Comparison of ENCODE assay signal across 9 cellular contexts in the genomic region with DNA sequence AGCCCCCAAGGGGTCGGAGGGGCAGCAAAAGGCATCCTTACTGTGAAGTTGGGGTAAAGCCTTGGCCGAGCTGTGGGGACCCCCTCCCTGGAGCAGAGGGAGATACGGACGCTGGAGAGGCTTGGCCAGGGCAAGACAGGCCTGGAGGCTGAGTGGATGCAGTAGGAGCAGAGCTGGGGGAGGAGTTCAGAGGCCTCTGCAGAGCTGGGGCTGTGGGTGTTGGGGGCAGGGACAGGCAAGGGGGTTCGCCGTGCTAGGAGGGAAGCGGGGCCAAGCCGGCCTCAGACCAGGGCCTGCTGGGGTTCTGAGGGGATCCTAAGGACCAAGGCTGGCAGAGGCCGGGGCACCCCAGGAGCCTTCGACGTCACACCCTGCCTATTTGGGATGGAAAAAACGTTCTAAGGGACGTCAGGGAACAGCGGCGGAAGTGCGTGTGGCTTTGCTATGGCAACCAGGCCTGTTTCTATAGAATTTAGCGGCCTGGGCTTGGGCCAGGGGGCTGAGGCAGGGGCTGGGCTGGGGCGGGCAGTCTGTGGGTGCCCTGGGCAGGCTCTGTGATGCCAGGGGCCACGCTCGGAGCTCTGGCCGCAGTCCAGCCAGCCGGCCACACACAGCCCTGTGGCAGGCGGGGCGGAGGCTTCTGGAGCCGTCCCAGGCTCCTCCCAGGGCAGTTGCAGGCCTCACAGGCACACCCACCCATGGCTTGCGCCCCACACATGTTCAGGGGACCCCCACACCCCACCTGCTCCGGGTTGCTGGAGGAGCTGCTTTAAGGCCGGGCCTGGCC. TPM values are rescaled to one million over a fixed set of nuclear protein-coding genes. Genes with fewer than 3 reads are reported as not detected.
DNase-seq lines count a peak whose midpoint lies in the region; ATAC-seq, FAIRE-seq and TF ChIP-seq lines count a peak whose summit lies in the region.
"Had no signal": no experiment of that assay in that cellular context is flagged by ENCODE, and none has a peak within 500 bp of the region (broad histone marks: within the 10 kb centered on the region; RNA-seq: fewer than 3 reads in every experiment).

No MANE protein-coding gene starts in this region.

- intact Hi-C loops in K562 (cut with micrococcal nuclease) (no loop called here), stomach (cut with DNase I; ENCODE audit: low total_unique reads) (no loop called here)

- no peak overlapping the region for H2AFZ ChIP-seq in K562 (ENCODE audit: low read depth, low read length)

- no peaks in the 10 kb centered on the region for H3K27me3 ChIP-seq in K562 (ENCODE audit: control insufficient read depth in 2 of 2, insufficient read depth in 2 of 2, low read length in 2 of 2)
- no peaks in the 10 kb centered on the region for H3K27me3 ChIP-seq in stomach
- no peaks in the 10 kb centered on the region for H3K27me3 ChIP-seq in HAP-1 (ENCODE audit: low read depth)

- POLR2A ChIA-PET in K562 (lab: Yijun Ruan, JAX): interaction anchor here (0.6 to 1.2 kb wide), 2 partner anchors 9 to 19 kb away, joined by 3 to 8 read pairs; no protein-coding TSS in a partner anchor

- peaks cover 3% of the 10 kb centered on the region for H3K9me3 ChIP-seq in K562 (replicated peaks; ENCODE audit: control insufficient read depth, insufficient read depth, low read depth, low read length)
- no peaks in the 10 kb centered on the region for H3K9me3 ChIP-seq in stomach
- no peaks in the 10 kb centered on the region for H3K9me3 ChIP-seq in HAP-1

- H3K36me3 ChIP-seq in K562 (ENCODE audit: control insufficient read depth, insufficient read depth, low read length): peaks cover 47% of the 10 kb centered on the region; the same call in 2 of the 3 replicates
- peaks cover 0 to 9% (median 2%) of the 10 kb centered on the region in 4 donors for H3K36me3 ChIP-seq in stomach
- peaks cover 14% of the 10 kb centered on the region for H3K36me3 ChIP-seq in HAP-1 (replicated peaks)

- H3K4me3 ChIP-seq in HFF-Myc (replicated peaks; ENCODE audit: low read depth, low read length): peak overlapping the region; percentile 7; the same call in 1 of the 2 replicates
- H3K4me3 ChIP-seq in K562: no peak overlapping the region
- H3K4me3 ChIP-seq in stomach: peak overlapping the region; percentile 8 to 33 (median 30)
- no peak overlapping the region for H3K4me3 ChIP-seq in HAP-1

- no peak for TF ChIP-seq RAD21 in K562 (CRISPR knock-in tag; conservative IDR thresholded peaks at IDR 0.05 in 1 of 2, IDR thresholded peaks at IDR 0.05 in 1 of 2)

- CTCF ChIA-PET in K562 (lab: Yijun Ruan, JAX; ENCODE audit: low intra/inter-chr PET ratio): no interaction called here

- peaks cover 89% of the 10 kb centered on the region for H3K79me2 ChIP-seq in K562 (ENCODE audit: control insufficient read depth, insufficient read depth, low read length)

- H3K9ac ChIP-seq in K562 (ENCODE audit: insufficient read depth in 1 of 2, low read depth in 2 of 2, low read length in 2 of 2): peak overlapping the region in 1 of 2 experiments; percentile 99; a peak in 2 of 4 replicates
- H3K9ac ChIP-seq: KMS-11 had no signal

- DNase-seq in HFF-Myc (ENCODE audit: extremely low read depth, low read depth) (no peak), K562 (ENCODE audit: extremely low read depth in 1 of 4, low spot score in 3 of 4) (no peak), left lobe of liver (ENCODE audit: low spot score) (peak; percentile 88), stomach (peak; percentile 82), NCI-H2081 (lab: John Stamatoyannopoulos, UW) (no peak), NCI-H2081 treated with DMSO at 0.1 percent for 48 hours (lab: John Stamatoyannopoulos, UW) (no peak), HAP-1 (ENCODE audit: low spot score in 2 of 2) (no peak)

- in situ Hi-C loops in K562 (cut with MboI) (no loop called here), HAP-1 (cut with MboI; ENCODE audit: low sequenced_read_pairs) (no loop called here)

- ATAC-seq in K562 (no peak), left lobe of liver (peak; percentile 31), GM21447 (IDR thresholded peaks at IDR 0.05; ENCODE audit: unreplicated experiment) (no peak)

- TF ChIP-seq POLR2A in K562 (conservative IDR thresholded peaks at IDR 0.05) (no peak), stomach (IDR thresholded peaks at IDR 0.05) (no peak)

- no TSS peak for BruUV-seq in K562 (replicated peaks; lab: Mats Ljungman, UMichigan)

- no peak for TF ChIP-seq EP300 in K562 (IDR thresholded peaks at IDR 0.05; ENCODE audit: low read length)
- peak; percentile 65 for TF ChIP-seq EP300 in stomach (IDR thresholded peaks at IDR 0.05)

- H3K4me1 ChIP-seq in K562 (replicated peaks in 1 of 2; ENCODE audit: control insufficient read depth in 2 of 2, insufficient read depth in 2 of 2, low read length in 2 of 2) (peaks cover 8 to 65% of the 10 kb centered on the region in 2 experiments; a peak in 4 of 5 replicates), stomach (peaks cover 65 to 91% (median 88%) of the 10 kb centered on the region in 4 donors), HAP-1 (peaks cover 9% of the 10 kb centered on the region)

- H3K9me1 ChIP-seq in K562 (ENCODE audit: control insufficient read depth, insufficient read depth, low read length): peaks cover 6% of the 10 kb centered on the region

- no peak overlapping the region for H3K27ac ChIP-seq in K562 (ENCODE audit: extremely low read depth, low read depth, low read length)
- peak overlapping the region; percentile 72 to 97 (median 89) for H3K27ac ChIP-seq in stomach
- H3K27ac ChIP-seq: KMS-11 had no signal

- no peak overlapping the region for H3K4me2 ChIP-seq in K562 (ENCODE audit: insufficient read depth, low read length)
- H3K4me2 ChIP-seq: KMS-11 had no signal

- no peak for TF ChIP-seq CTCF in HFF-Myc (IDR thresholded peaks at IDR 0.05; ENCODE audit: low read depth, low read length, missing control alignments)
- TF ChIP-seq CTCF in K562 (IDR thresholded peaks at IDR 0.05 in 2 of 3, conservative IDR thresholded peaks at IDR 0.05 in 1 of 3; ENCODE audit: insufficient read depth in 2 of 3, low read depth in 1 of 3, low read length in 3 of 3): no peak
- TF ChIP-seq CTCF in stomach (IDR thresholded peaks at IDR 0.05): no peak

- FAIRE-seq in K562 (lab: Jason Lieb, UNC): no peak

- peaks cover 24% of the 10 kb centered on the region; the same call in 1 of the 2 replicates for H4K20me1 ChIP-seq in K562 (replicated peaks; ENCODE audit: control insufficient read depth, insufficient read depth, low read length)

- WGBS in K562 (ENCODE audit: insufficient coverage, low coverage, missing lambda C conversion rate): 79% methylated on average over 15 of the region's 28 CpGs
- 27 to 51% (median 37%) methylated on average over 19 to 28 of the region's 28 CpGs for WGBS in stomach, 5 donors

RNA-seq across cellular contexts. Expression of gene TRAF7, which starts 3.7 kb away (rescaled TPM):
- 31.9 and 110 TPM in 2 replicates for total RNA-seq in K562 (2011; cell fraction: chromatin; rRNA removed; ENCODE audit: low replicate concordance)
- 74.5 and 76.3 TPM in 2 replicates for total RNA-seq in K562 (2011; cell fraction: nucleolus; rRNA removed)
- 45.7 and 51.9 TPM in 2 replicates for total RNA-seq in K562 (2011; cell fraction: nucleoplasm; rRNA removed)
- total RNA-seq in K562 (2014; rRNA removed): 55.5 and 79.2 TPM in 2 replicates
- 24.3 and 29.9 TPM in 2 replicates for total RNA-seq in K562 (2014; rRNA removed; fragmentation: Illumina TruSeq; extraction: Trizol)
- 42.8 and 45.9 TPM in 2 replicates for total RNA-seq in K562 (2015; rRNA removed; fragmentation: Illumina TruSeq; extraction: Trizol)
- total RNA-seq in K562 (2021): 109 and 113 TPM in 2 replicates
- 41.6 and 61.6 TPM in 2 replicates for polyA plus RNA-seq in K562 (2011; rRNA removed)
- polyA plus RNA-seq in K562 (2011; cell fraction: cytosol; rRNA removed): 63.2 and 103 TPM in 2 replicates
- polyA plus RNA-seq in K562 (2011; cell fraction: nucleus; rRNA removed): 105 and 141 TPM in 2 replicates
- polyA plus RNA-seq in K562 (2012): 99.7 and 110 TPM in 2 replicates
- 40.8 and 76.8 TPM in 2 replicates for polyA plus RNA-seq in K562 (2014; fragmentation: Illumina TruSeq; extraction: Trizol)
- 1 to 10 TPM; 1.1 to 1.5 TPM for polyA plus RNA-seq in K562 (2014; fragmentation: Nextera tagmentation; extraction: Ambion mirVana)
- 55.5 and 63.3 TPM in 2 replicates for polyA plus RNA-seq in K562 (2014; rRNA removed)
- 24.9 and 30.1 TPM in 2 replicates for polyA minus RNA-seq in K562 (2011; rRNA and poly(A)+ RNA removed)
- polyA minus RNA-seq in K562 (2011; cell fraction: cytosol; rRNA and poly(A)+ RNA removed): 51.2 and 66.0 TPM in 2 replicates
- 25.8 and 29.9 TPM in 2 replicates for polyA minus RNA-seq in K562 (2011; cell fraction: nucleus; rRNA and poly(A)+ RNA removed)
- 44.2 TPM for total RNA-seq in left lobe of liver
- 100 to 1,000 TPM in 1 of 5 donors, 10 to 100 TPM in 4; 20.9 to 204 (median 58.9) TPM for total RNA-seq in stomach
- polyA plus RNA-seq in stomach: 10 to 100 TPM; 27.1 to 39.5 (median 37.3) TPM

RNA-seq across cellular contexts. Expression of gene RAB26, which starts 10.8 kb away (rescaled TPM):
- 8.2 and 15.9 TPM in 2 replicates for total RNA-seq in K562 (2011; cell fraction: chromatin; rRNA removed; ENCODE audit: low replicate concordance)
- total RNA-seq in K562 (2011; cell fraction: nucleolus; rRNA removed): 15.8 and 18.8 TPM in 2 replicates
- total RNA-seq in K562 (2011; cell fraction: nucleoplasm; rRNA removed): 11.4 and 14.5 TPM in 2 replicates
- total RNA-seq in K562 (2014; rRNA removed) (2.9 and 3.5 TPM in 2 replicates), K562 (2014; rRNA removed; fragmentation: Illumina TruSeq; extraction: Trizol) (0.58 and 0.77 TPM in 2 replicates), K562 (2015; rRNA removed; fragmentation: Illumina TruSeq; extraction: Trizol) (0.94 and 1.8 TPM in 2 replicates), K562 (2021) (3.0 and 3.1 TPM in 2 replicates), left lobe of liver (10.2 TPM), stomach (100 to 1,000 TPM in 1 of 5 donors, 10 to 100 TPM in 1, not detected in 3; 27.2 to 114 TPM)
- polyA plus RNA-seq in K562 (2011; rRNA removed) (5.3 and 13.0 TPM in 2 replicates), K562 (2014; fragmentation: Illumina TruSeq; extraction: Trizol) (2.1 and 2.2 TPM in 2 replicates), K562 (2014; fragmentation: Nextera tagmentation; extraction: Ambion mirVana) (under 1 TPM; 0.25 to 0.63 TPM), K562 (2014; rRNA removed) (3.8 and 6.1 TPM in 2 replicates), stomach (10 to 100 TPM; 15.1 to 63.4 (median 20.3) TPM)
- polyA plus RNA-seq in K562 (2011; cell fraction: cytosol; rRNA removed): 4.8 and 7.7 TPM in 2 replicates
- polyA plus RNA-seq in K562 (2011; cell fraction: nucleus; rRNA removed): 65.3 and 85.4 TPM in 2 replicates
- 6.6 and 10.4 TPM in 2 replicates for polyA plus RNA-seq in K562 (2012)
- 1.2 and 2.2 TPM in 2 replicates for polyA minus RNA-seq in K562 (2011; rRNA and poly(A)+ RNA removed)
- 1.8 TPM in 1 of 2 replicates, not detected in the other for polyA minus RNA-seq in K562 (2011; cell fraction: cytosol; rRNA and poly(A)+ RNA removed)
- polyA minus RNA-seq in K562 (2011; cell fraction: nucleus; rRNA and poly(A)+ RNA removed): 4.6 and 8.0 TPM in 2 replicates

RNA-seq across cellular contexts. Expression of gene PKD1, which starts 23.5 kb away (rescaled TPM):
- 153 and 616 TPM in 2 replicates for total RNA-seq in K562 (2011; cell fraction: chromatin; rRNA removed; ENCODE audit: low replicate concordance)
- total RNA-seq in K562 (2011; cell fraction: nucleolus; rRNA removed): 429 and 449 TPM in 2 replicates
- total RNA-seq in K562 (2011; cell fraction: nucleoplasm; rRNA removed): 168 and 178 TPM in 2 replicates
- total RNA-seq in K562 (2014; rRNA removed) (35.9 and 37.1 TPM in 2 replicates), K562 (2014; rRNA removed; fragmentation: Illumina TruSeq; extraction: Trizol) (4.5 and 7.0 TPM in 2 replicates), K562 (2015; rRNA removed; fragmentation: Illumina TruSeq; extraction: Trizol) (20.2 and 23.9 TPM in 2 replicates), K562 (2021) (65.5 and 93.5 TPM in 2 replicates), left lobe of liver (65.0 TPM), stomach (100 to 1,000 TPM in 3 of 5 donors, 10 to 100 TPM in 2; 88.5 to 776 (median 459) TPM)
- polyA plus RNA-seq in K562 (2011; rRNA removed) (12.6 and 21.4 TPM in 2 replicates), K562 (2014; fragmentation: Illumina TruSeq; extraction: Trizol) (6.9 and 21.8 TPM in 2 replicates), K562 (2014; fragmentation: Nextera tagmentation; extraction: Ambion mirVana) (under 1 TPM; 0.23 to 0.28 TPM), K562 (2014; rRNA removed) (42.3 and 54.4 TPM in 2 replicates), stomach (10 to 100 TPM; 10.4 to 58.9 (median 22.7) TPM)
- 19.4 and 51.6 TPM in 2 replicates for polyA plus RNA-seq in K562 (2011; cell fraction: cytosol; rRNA removed)
- 204 and 342 TPM in 2 replicates for polyA plus RNA-seq in K562 (2011; cell fraction: nucleus; rRNA removed)
- polyA plus RNA-seq in K562 (2012): 41.5 and 96.4 TPM in 2 replicates
- polyA minus RNA-seq in K562 (2011; rRNA and poly(A)+ RNA removed): 11.9 and 18.2 TPM in 2 replicates
- polyA minus RNA-seq in K562 (2011; cell fraction: cytosol; rRNA and poly(A)+ RNA removed): 46.2 and 53.6 TPM in 2 replicates
- polyA minus RNA-seq in K562 (2011; cell fraction: nucleus; rRNA and poly(A)+ RNA removed): 87.5 and 110 TPM in 2 replicates

RNA-seq across cellular contexts. Expression of gene CASKIN1, which starts 37.2 kb away (rescaled TPM):
- total RNA-seq in K562 (2011; cell fraction: chromatin; rRNA removed; ENCODE audit: low replicate concordance): 3.2 and 16.5 TPM in 2 replicates
- 11.3 and 11.6 TPM in 2 replicates for total RNA-seq in K562 (2011; cell fraction: nucleolus; rRNA removed)
- total RNA-seq in K562 (2011; cell fraction: nucleoplasm; rRNA removed): 3.2 and 5.9 TPM in 2 replicates
- total RNA-seq in K562 (2014; rRNA removed): 1.5 and 2.6 TPM in 2 replicates
- total RNA-seq in K562 (2014; rRNA removed; fragmentation: Illumina TruSeq; extraction: Trizol): 0.10 and 0.15 TPM in 2 replicates
- total RNA-seq in K562 (2015; rRNA removed; fragmentation: Illumina TruSeq; extraction: Trizol): 0.68 and 1.7 TPM in 2 replicates
- 4.5 and 7.0 TPM in 2 replicates for total RNA-seq in K562 (2021)
- 0.84 and 1.9 TPM in 2 replicates for polyA plus RNA-seq in K562 (2011; rRNA removed)
- 1.4 and 1.9 TPM in 2 replicates for polyA plus RNA-seq in K562 (2011; cell fraction: cytosol; rRNA removed)
- polyA plus RNA-seq in K562 (2011; cell fraction: nucleus; rRNA removed): 6.6 and 12.7 TPM in 2 replicates
- 1.7 and 2.9 TPM in 2 replicates for polyA plus RNA-seq in K562 (2012)
- 0.28 and 0.73 TPM in 2 replicates for polyA plus RNA-seq in K562 (2014; fragmentation: Illumina TruSeq; extraction: Trizol)
- not detected for polyA plus RNA-seq in K562 (2014; fragmentation: Nextera tagmentation; extraction: Ambion mirVana)
- 3.1 and 3.7 TPM in 2 replicates for polyA plus RNA-seq in K562 (2014; rRNA removed)
- 0.32 and 0.90 TPM in 2 replicates for polyA minus RNA-seq in K562 (2011; rRNA and poly(A)+ RNA removed)
- polyA minus RNA-seq in K562 (2011; cell fraction: cytosol; rRNA and poly(A)+ RNA removed): 1.1 and 1.5 TPM in 2 replicates
- polyA minus RNA-seq in K562 (2011; cell fraction: nucleus; rRNA and poly(A)+ RNA removed): 2.0 and 2.2 TPM in 2 replicates
- 0.05 TPM for total RNA-seq in left lobe of liver
- total RNA-seq in stomach: under 1 TPM in 1 of 5 donors, not detected in 4; 0.73 TPM
- under 1 TPM; 0.15 to 0.55 (median 0.19) TPM for polyA plus RNA-seq in stomach

RNA-seq across cellular contexts. Expression of gene MLST8, which starts 46.0 kb away (rescaled TPM):
- total RNA-seq in K562 (2011; cell fraction: chromatin; rRNA removed; ENCODE audit: low replicate concordance): 73.3 and 236 TPM in 2 replicates
- total RNA-seq in K562 (2011; cell fraction: nucleolus; rRNA removed): 205 and 257 TPM in 2 replicates
- 108 and 122 TPM in 2 replicates for total RNA-seq in K562 (2011; cell fraction: nucleoplasm; rRNA removed)
- total RNA-seq in K562 (2014; rRNA removed) (83.0 and 110 TPM in 2 replicates), K562 (2014; rRNA removed; fragmentation: Illumina TruSeq; extraction: Trizol) (2.6 and 4.3 TPM in 2 replicates), K562 (2015; rRNA removed; fragmentation: Illumina TruSeq; extraction: Trizol) (15.7 and 16.0 TPM in 2 replicates), K562 (2021) (79.1 and 85.0 TPM in 2 replicates), left lobe of liver (16.9 TPM), stomach (100 to 1,000 TPM in 1 of 5 donors, 10 to 100 TPM in 3, 1 to 10 TPM in 1; 7.5 to 235 (median 56.2) TPM)
- polyA plus RNA-seq in K562 (2011; rRNA removed) (76.1 and 91.6 TPM in 2 replicates), K562 (2014; fragmentation: Illumina TruSeq; extraction: Trizol) (43.3 and 74.6 TPM in 2 replicates), K562 (2014; fragmentation: Nextera tagmentation; extraction: Ambion mirVana) (1 to 10 TPM; 1.5 to 9.8 TPM), K562 (2014; rRNA removed) (116 TPM in 2 replicates), stomach (10 to 100 TPM; 46.8 to 68.1 (median 55.3) TPM)
- 165 and 312 TPM in 2 replicates for polyA plus RNA-seq in K562 (2011; cell fraction: cytosol; rRNA removed)
- 329 and 477 TPM in 2 replicates for polyA plus RNA-seq in K562 (2011; cell fraction: nucleus; rRNA removed)
- polyA plus RNA-seq in K562 (2012): 71.4 and 87.7 TPM in 2 replicates
- 19.6 and 40.3 TPM in 2 replicates for polyA minus RNA-seq in K562 (2011; rRNA and poly(A)+ RNA removed)
- polyA minus RNA-seq in K562 (2011; cell fraction: cytosol; rRNA and poly(A)+ RNA removed): 53.2 and 86.4 TPM in 2 replicates
- 96.5 and 139 TPM in 2 replicates for polyA minus RNA-seq in K562 (2011; cell fraction: nucleus; rRNA and poly(A)+ RNA removed)

Comparison
In these comparisons a context has a peak if more than half of its experiments do, and no peak if none do; other contexts are left out.
1. DNase-seq: peak in left lobe of liver (single experiment) and stomach (single experiment); none in HFF-Myc (single experiment), K562 (0 of 4), NCI-H2081 (0 of 2), NCI-H2081 treated with DMSO at 0.1 percent for 48 hours (single experiment) and HAP-1 (0 of 2).
2. H3K4me3 ChIP-seq: peak in HFF-Myc (single experiment) and stomach (4 of 4); none in K562 (single experiment) and HAP-1 (single experiment).